ENCODE assay signal across 8 cellular contexts in genomic region chrX:40734956-40735317, GRCh38. TPM values are rescaled to one million over a fixed set of nuclear protein-coding genes. Genes with fewer than 3 reads are reported as not detected.
DNase-seq lines count a peak whose midpoint lies in the region; ATAC-seq and TF ChIP-seq lines count a peak whose summit lies in the region.

No MANE protein-coding gene starts in this region.

- no peaks in the 10 kb centered on the region for H3K9me3 Mint-ChIP-seq in MCF 10A (ENCODE audit: unreplicated experiment)

- H3K79me2 ChIP-seq in PC-3 (ENCODE audit: low read length) = peaks cover 53% of the 10 kb centered on the region

- H3K27ac ChIP-seq in PC-3 (ENCODE audit: low read length) (peak overlapping the region; percentile 91), left lung (peak overlapping the region; percentile 93 to 97)

- peak overlapping the region; percentile 92 for H3K4me3 ChIP-seq in PC-3 (ENCODE audit: low read length)
- peak overlapping the region; percentile 65 to 91 for H3K4me3 ChIP-seq in left lung

- BruUV-seq in PC-3 (replicated peaks; lab: Mats Ljungman, UMichigan) = no TSS peak
- no TSS peak for BruUV-seq in MCF 10A (replicated peaks; lab: Mats Ljungman, UMichigan)

- no peaks in the 10 kb centered on the region for H3K27me3 ChIP-seq in PC-3 (ENCODE audit: low read length)
- H3K27me3 ChIP-seq in left lung = peaks cover 0 to 2% of the 10 kb centered on the region in 2 donors

- ATAC-seq in PC-3 = no peak
- ATAC-seq in left lung = no peak

- H3K4me3 Mint-ChIP-seq in MCF 10A (ENCODE audit: unreplicated experiment) = peak overlapping the region; percentile 94

- peaks cover 52% of the 10 kb centered on the region for H3K27me3 Mint-ChIP-seq in MCF 10A (ENCODE audit: insufficient read depth, unreplicated experiment)

- H3K27ac Mint-ChIP-seq in MCF 10A (ENCODE audit: low read depth, unreplicated experiment) = peak overlapping the region; percentile 16

- no peaks in the 10 kb centered on the region for H3K9me2 ChIP-seq in PC-3 (replicated peaks; ENCODE audit: low read length)

- peak; percentile 17 for DNase-seq in activated CD8-positive, alpha-beta memory T cell treated with anti-CD3 and anti-CD28 coated beads, Interleukin-2, amount 50 U/mL, for 1 hour (ENCODE audit: extremely low read depth)
- no peak for DNase-seq in activated CD8-positive, alpha-beta memory T cell treated with anti-CD3 and anti-CD28 coated beads for 24 hours
- DNase-seq in PC-3 (no peak), MCF 10A (ENCODE audit: unreplicated experiment) (peak; percentile 10), left lung (peak in 1 of 2 donors; percentile 36), SHP77 (lab: John Stamatoyannopoulos, UW) (no peak), COLO829 (ENCODE audit: low spot score) (no peak)
- DNase-seq in stimulated activated CD8-positive, alpha-beta memory T cell treated with anti-CD3 and anti-CD28 coated beads, Interleukin-15, amount 100 ng/mL, for 24 hours (ENCODE audit: low read depth) = peak; percentile 1

- H3K36me3 Mint-ChIP-seq in MCF 10A (ENCODE audit: insufficient read depth, unreplicated experiment) = peaks cover 6% of the 10 kb centered on the region

- peak overlapping the region; percentile 46; the same call in 1 of the 2 replicates for H2AFZ ChIP-seq in PC-3 (ENCODE audit: low read length)

- H3K36me3 ChIP-seq in PC-3 (ENCODE audit: low read depth, low read length) (no peaks in the 10 kb centered on the region), left lung (no peaks in the 10 kb centered on the region)

- H3K4me1 Mint-ChIP-seq in MCF 10A (ENCODE audit: insufficient read depth, unreplicated experiment) = peaks cover 24% of the 10 kb centered on the region

- peaks cover 25% of the 10 kb centered on the region for H3K4me1 ChIP-seq in PC-3 (ENCODE audit: insufficient read depth, low read length)
- peaks cover 5 to 27% of the 10 kb centered on the region in 2 donors for H3K4me1 ChIP-seq in left lung

- no peak for TF ChIP-seq CTCF in PC-3 (conservative IDR thresholded peaks at IDR 0.05; ENCODE audit: low read depth, low read length)
- no peak for TF ChIP-seq CTCF in MCF 10A (IDR thresholded peaks at IDR 0.05; ENCODE audit: unreplicated experiment)
- no peak for TF ChIP-seq CTCF in left lung (IDR thresholded peaks at IDR 0.05)

- no peaks in the 10 kb centered on the region for H3F3A ChIP-seq in PC-3 (ENCODE audit: low read length, unreplicated experiment)

- H4K20me1 ChIP-seq in PC-3 (ENCODE audit: low read length) = 0 out of 2 replicates have a peak, but pooled peaks cover 19% of the 10 kb centered on the region

- intact Hi-C loops in PC-3 (cut with micrococcal nuclease) (loop anchor here (2.0 to 10.0 kb wide), 2 partner anchors 60 to 350 kb away; partner anchors contain the start of gene USP9X), MCF 10A (cut with micrococcal nuclease) (loop anchor here (1.0 to 5.0 kb wide), 2 partner anchors 57 to 84 kb away; no protein-coding TSS in a partner anchor), left lung (cut with DNase I) (no loop called here)

- H3K4me2 ChIP-seq in PC-3 (ENCODE audit: low read length) = peak overlapping the region; percentile 78

- H3K9me3 ChIP-seq in PC-3 (ENCODE audit: low read length) (no peaks in the 10 kb centered on the region), left lung (no peaks in the 10 kb centered on the region)

- CTCF ChIA-PET in PC-3 (lab: Charles Lee) = interaction anchor here (0.7 to 1.0 kb wide), 2 partner anchors 57 to 83 kb away, joined by 3 to 6 read pairs; no protein-coding TSS in a partner anchor
- CTCF ChIA-PET in MCF 10A (lab: Yijun Ruan, JAX) = interaction anchor here (0.6 to 1.1 kb wide), 6 partner anchors 10 to 437 kb away, joined by 3 to 6 read pairs (median 3); no protein-coding TSS in a partner anchor

- peak overlapping the region; percentile 93 for H3K9ac ChIP-seq in PC-3 (ENCODE audit: low read length)

- POLR2A ChIA-PET in PC-3 (lab: Charles Lee; ENCODE audit: unreplicated experiment) (no interaction called here), MCF 10A (lab: Yijun Ruan, JAX) (interaction anchor here (0.8 to 2.5 kb wide), 12 partner anchors 8 to 381 kb away, joined by 3 to 20 read pairs (median 4); partner anchors contain the start of gene USP9X)

RNA-seq across cellular contexts. Expression of gene MED14, which starts 0.4 kb away (rescaled TPM):
- total RNA-seq in PC-3 (2014; rRNA removed) (29.5 and 44.7 TPM in 2 replicates), MCF 10A (2022) (35.6 and 36.4 TPM in 2 replicates), left lung (10 to 100 TPM; 44.6 to 45.9 TPM)

Comparison
In these comparisons a context has a peak if more than half of its experiments do, and no peak if none do; other contexts are left out.
1. DNase-seq: peak in activated CD8-positive, alpha-beta memory T cell treated with anti-CD3 and anti-CD28 coated beads, Interleukin-2, amount 50 U/mL, for 1 hour (single experiment), MCF 10A (single experiment) and stimulated activated CD8-positive, alpha-beta memory T cell treated with anti-CD3 and anti-CD28 coated beads, Interleukin-15, amount 100 ng/mL, for 24 hours (single experiment); none in activated CD8-positive, alpha-beta memory T cell treated with anti-CD3 and anti-CD28 coated beads for 24 hours (single experiment), PC-3 (single experiment), SHP77 (0 of 2) and COLO829 (single experiment).
2. intact Hi-C loops: an anchor here in PC-3 (2.0 to 10.0 kb wide) and MCF 10A (1.0 to 5.0 kb wide); none called in left lung.